Comparison of ENCODE assay signal across 10 cellular contexts in genomic region chr7:28754027-28754426, GRCh38.
DNase-seq lines count a peak whose midpoint lies in the region; ATAC-seq and TF ChIP-seq lines count a peak whose summit lies in the region.
"Had no signal": no experiment of that assay in that cellular context is flagged by ENCODE, and none has a peak within 500 bp of the region (broad histone marks: within the 10 kb centered on the region; RNA-seq: fewer than 3 reads in every experiment).

No MANE protein-coding gene starts in this region.

- H4K20me1 ChIP-seq in H9 (ENCODE audit: control insufficient read depth, insufficient read depth, insufficient read length): no peaks in the 10 kb centered on the region

- ATAC-seq in WTC11: peak; percentile 60
- peak in 1 of 2 donors; percentile 58 for ATAC-seq in right cardiac atrium
- no peak for ATAC-seq in GM21423 (IDR thresholded peaks at IDR 0.05; ENCODE audit: unreplicated experiment)

- H3K14ac ChIP-seq in H9 (ENCODE audit: insufficient read depth, low read length): no peak overlapping the region

- no peak overlapping the region for H3K23ac ChIP-seq in H9 (ENCODE audit: insufficient read length, low read depth, low read length)

- no peak overlapping the region for H3K4ac ChIP-seq in H9 (ENCODE audit: low read depth, low read length)

- no peak overlapping the region for H2BK20ac ChIP-seq in H9 (ENCODE audit: low read depth, low read length, poor library complexity, severe bottlenecking)

- H3K27ac ChIP-seq in H9 (ENCODE audit: insufficient read length, low read depth, low read length): no peak overlapping the region
- no peak overlapping the region for H3K27ac ChIP-seq in right cardiac atrium (ENCODE audit: low read length)
- peak overlapping the region in 2 of 4 donors; percentile 11 to 32 for H3K27ac ChIP-seq in sigmoid colon

- H3K4me3 ChIP-seq in right cardiac atrium (ENCODE audit: low read length) (no peak overlapping the region), sigmoid colon (no peak overlapping the region)

- no peak overlapping the region for H2BK5ac ChIP-seq in H9 (ENCODE audit: insufficient read length, low read length)

- no peak overlapping the region for H3T11ph ChIP-seq in H9 (ENCODE audit: low read length)

- no peak overlapping the region for H3K56ac ChIP-seq in H9 (ENCODE audit: insufficient read length, low read depth, low read length)

- no peak overlapping the region for H4K91ac ChIP-seq in H9 (ENCODE audit: insufficient read length, low read depth, low read length)

- no peak for TF ChIP-seq EP300 in sigmoid colon (IDR thresholded peaks at IDR 0.05)

- H3K4me2 ChIP-seq in H9 (ENCODE audit: insufficient read depth, insufficient read length, low read length): no peak overlapping the region

- TF ChIP-seq CTCF in H9 (conservative IDR thresholded peaks at IDR 0.05): peak; percentile 15; the same call in 1 of the 3 replicates
- no peak for TF ChIP-seq CTCF in WTC11 (IDR thresholded peaks at IDR 0.05)
- no peak for TF ChIP-seq CTCF in sigmoid colon (IDR thresholded peaks at IDR 0.05)

- H3K18ac ChIP-seq in H9 (ENCODE audit: insufficient read length, low read depth, low read length): no peak overlapping the region

- H4K8ac ChIP-seq in H9 (replicated peaks; ENCODE audit: insufficient read length, low read depth, low read length): no peak overlapping the region

- H3K27me3 ChIP-seq in H9 (ENCODE audit: insufficient read depth, low read length) (no peaks in the 10 kb centered on the region), right cardiac atrium (ENCODE audit: control insufficient read depth, insufficient read depth) (no peaks in the 10 kb centered on the region), sigmoid colon (no peaks in the 10 kb centered on the region)

- no peaks in the 10 kb centered on the region for H3K9me3 Mint-ChIP-seq in H9
- H3K9me3 Mint-ChIP-seq in WTC11: peaks cover 5% of the 10 kb centered on the region; the same call in 1 of the 2 replicates

- in situ Hi-C loops in ACHN (cut with HindIII; ENCODE audit: low pct_ligation_motif_present, low pct_unique_long_range_greater_than_20kb, low sequenced_read_pairs): no loop called here

- peaks cover 3 to 8% of the 10 kb centered on the region in 2 experiments for H3K4me1 Mint-ChIP-seq in H9
- peaks cover 5% of the 10 kb centered on the region; the same call in 1 of the 2 replicates for H3K4me1 Mint-ChIP-seq in WTC11
- H3K4me1 Mint-ChIP-seq: CD4-positive, alpha-beta memory T cell had no signal

- no peak overlapping the region for H2BK12ac ChIP-seq in H9 (ENCODE audit: insufficient read length, low read depth, low read length)

- WGBS in H9 (ENCODE audit: extremely low coverage, insufficient read length, low lambda C conversion rate): no CpG with 5 or more reads among the region's 3 CpGs
- 80% methylated on average over 3 of the region's 3 CpGs for WGBS in right cardiac atrium
- 31 to 66% methylated on average over 3 of the region's 3 CpGs for WGBS in sigmoid colon, 2 donors

- no peak overlapping the region for H3K9ac ChIP-seq in H9 (ENCODE audit: extremely low read depth, insufficient read length, low read length)

- H3K36me3 ChIP-seq in sigmoid colon: no peaks in the 10 kb centered on the region

- CTCF ChIA-PET in WTC11 (lab: Charles Lee): interaction anchor here (0.7 to 1.4 kb wide), 2 partner anchors 105 to 139 kb away, joined by 3 read pairs; no protein-coding TSS in a partner anchor
- CTCF ChIA-PET in HEK293T (lab: Yijun Ruan, JAX): interaction anchor here (0.6 to 1.0 kb wide), 2 partner anchors 86 to 220 kb away, joined by 3 read pairs; no protein-coding TSS in a partner anchor

- H3K79me1 ChIP-seq in H9 (ENCODE audit: insufficient read depth, low read depth, low read length, poor library complexity, severe bottlenecking): no peaks in the 10 kb centered on the region

- no peak overlapping the region for H2AFZ ChIP-seq in H9 (ENCODE audit: low read length)

- intact Hi-C loops in right cardiac atrium (cut with DNase I) (no loop called here), sigmoid colon (cut with DNase I) (no loop called here)

- H3K4me1 ChIP-seq in H9 (ENCODE audit: insufficient read depth, low read length): no peaks in the 10 kb centered on the region
- H3K4me1 ChIP-seq in right cardiac atrium (ENCODE audit: control insufficient read depth, insufficient read depth, low read length): no peaks in the 10 kb centered on the region
- peaks cover 0 to 6% (median 2%) of the 10 kb centered on the region in 4 donors for H3K4me1 ChIP-seq in sigmoid colon

- H2AK5ac ChIP-seq in H9 (ENCODE audit: insufficient read length, low read length): no peak overlapping the region

- H3K27ac Mint-ChIP-seq in H9 (no peak overlapping the region), WTC11 (no peak overlapping the region)
- H3K27ac Mint-ChIP-seq: CD4-positive, alpha-beta memory T cell had no signal

- H4K5ac ChIP-seq in H9 (ENCODE audit: insufficient read length, low read depth, low read length): no peak overlapping the region

- DNase-seq in ACHN: peak; percentile 63
- no peak for DNase-seq in H9
- no peak for DNase-seq in WTC11 (ENCODE audit: low spot score)
- peak in 2 of 3 donors; percentile 20 to 46 for DNase-seq in right cardiac atrium
- no peak for DNase-seq in NCI-H1694 (lab: John Stamatoyannopoulos, UW)
- no peak for DNase-seq in sigmoid colon
- no peak for DNase-seq in HEK293T (ENCODE audit: extremely low spot score)
- DNase-seq: CD4-positive, alpha-beta memory T cell; Karpas-422 had no signal

- H3K4me3 Mint-ChIP-seq in H9: no peak overlapping the region
- H3K4me3 Mint-ChIP-seq in WTC11: no peak overlapping the region
- H3K4me3 Mint-ChIP-seq: CD4-positive, alpha-beta memory T cell had no signal

- H3K23me2 ChIP-seq in H9 (ENCODE audit: insufficient read length, low read depth, low read length, poor library complexity, severe bottlenecking): no peaks in the 10 kb centered on the region

- no peak for TF ChIP-seq POLR2A in sigmoid colon (IDR thresholded peaks at IDR 0.05)

- POLR2A ChIA-PET in WTC11 (lab: Charles Lee): interaction anchor here (0.6 kb wide), 1 partner anchor 21 kb away, joined by 3 read pairs; no protein-coding TSS in a partner anchor
- POLR2A ChIA-PET in HEK293T (lab: Yijun Ruan, JAX): no interaction called here

- H3K36me3 Mint-ChIP-seq in H9 (ENCODE audit: insufficient read depth in 1 of 3, low read depth in 3 of 3) (no peaks in the 10 kb centered on the region), WTC11 (no peaks in the 10 kb centered on the region)
- H3K36me3 Mint-ChIP-seq: CD4-positive, alpha-beta memory T cell had no signal

- H3K79me2 ChIP-seq in H9 (ENCODE audit: insufficient read depth, low read length): 0 out of 2 replicates have a peak, but pooled peaks cover 2% of the 10 kb centered on the region

- H2BK15ac ChIP-seq in H9 (ENCODE audit: low read depth, low read length): no peak overlapping the region

- H2BK120ac ChIP-seq in H9 (ENCODE audit: low read depth, low read length, poor library complexity, severe bottlenecking): no peak overlapping the region

- H3K27me3 Mint-ChIP-seq in H9 (ENCODE audit: low read depth) (no peaks in the 10 kb centered on the region), WTC11 (ENCODE audit: low read depth) (no peaks in the 10 kb centered on the region)
- H3K27me3 Mint-ChIP-seq: CD4-positive, alpha-beta memory T cell had no signal

- H3K9me3 ChIP-seq in H9 (ENCODE audit: control insufficient read depth, low read depth, low read length) (no peaks in the 10 kb centered on the region), right cardiac atrium (ENCODE audit: control insufficient read depth, low read length) (no peaks in the 10 kb centered on the region), sigmoid colon (no peaks in the 10 kb centered on the region)

TF ChIP-seq in WTC11, 78 proteins besides CTCF, POLR2A, EP300 and RAD21:
- TF ChIP-seq CREB1 (CRISPR knock-in tag; IDR thresholded peaks at IDR 0.05) (no peak), NR3C1 (CRISPR knock-in tag; conservative IDR thresholded peaks at IDR 0.05; ENCODE audit: low read depth) (no peak), ZNF671 (CRISPR knock-in tag; IDR thresholded peaks at IDR 0.05) (no peak), ZNF416 (CRISPR knock-in tag; IDR thresholded peaks at IDR 0.05) (no peak), NFATC4 (CRISPR knock-in tag; IDR thresholded peaks at IDR 0.05) (no peak)
- TF ChIP-seq, protein P1, sequence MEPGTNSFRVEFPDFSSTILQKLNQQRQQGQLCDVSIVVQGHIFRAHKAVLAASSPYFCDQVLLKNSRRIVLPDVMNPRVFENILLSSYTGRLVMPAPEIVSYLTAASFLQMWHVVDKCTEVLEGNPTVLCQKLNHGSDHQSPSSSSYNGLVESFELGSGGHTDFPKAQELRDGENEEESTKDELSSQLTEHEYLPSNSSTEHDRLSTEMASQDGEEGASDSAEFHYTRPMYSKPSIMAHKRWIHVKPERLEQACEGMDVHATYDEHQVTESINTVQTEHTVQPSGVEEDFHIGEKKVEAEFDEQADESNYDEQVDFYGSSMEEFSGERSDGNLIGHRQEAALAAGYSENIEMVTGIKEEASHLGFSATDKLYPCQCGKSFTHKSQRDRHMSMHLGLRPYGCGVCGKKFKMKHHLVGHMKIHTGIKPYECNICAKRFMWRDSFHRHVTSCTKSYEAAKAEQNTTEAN (CRISPR knock-in tag; IDR thresholded peaks at IDR 0.05): no peak
TF ChIP-seq in WTC11: peak in this region for 0.

TF ChIP-seq in HEK293T, 16 proteins besides CTCF, POLR2A, EP300 and RAD21:
- no peak for TF ChIP-seq SUZ12 (IDR thresholded peaks at IDR 0.05)

Comparison
In these comparisons a context has a peak if more than half of its experiments do, and no peak if none do; other contexts are left out.
1. DNase-seq: peak in ACHN (single experiment) and right cardiac atrium (2 of 3); none in H9 (single experiment), WTC11 (single experiment), NCI-H1694 (single experiment), sigmoid colon (single experiment) and HEK293T (single experiment).